ENCODE assay signal across 10 cellular contexts in genomic region chr13:33262997-33263396, GRCh38. TPM values are rescaled to one million over a fixed set of nuclear protein-coding genes. Genes with fewer than 3 reads are reported as not detected.
DNase-seq lines count a peak whose midpoint lies in the region; ATAC-seq and TF ChIP-seq lines count a peak whose summit lies in the region.
"Had no signal": no experiment of that assay in that cellular context is flagged by ENCODE, and none has a peak within 500 bp of the region (broad histone marks: within the 10 kb centered on the region; RNA-seq: fewer than 3 reads in every experiment).

No MANE protein-coding gene starts in this region.

- H4K20me1 ChIP-seq in DND-41 (ENCODE audit: insufficient read depth, low read length): no peaks in the 10 kb centered on the region

- TF ChIP-seq CTCF in DND-41 (IDR thresholded peaks at IDR 0.05; ENCODE audit: borderline replicate concordance, extremely low read depth, low read length, poor library complexity, severe bottlenecking) (peak; percentile 6), neural crest cell (conservative IDR thresholded peaks at IDR 0.05) (no peak)

- H3K4me3 Mint-ChIP-seq in neural crest cell: no peak overlapping the region

- no peak overlapping the region for H3K9ac ChIP-seq in DND-41 (ENCODE audit: low read depth, low read length)

- ATAC-seq in DND-41 (ENCODE audit: insufficient read depth, low read depth): no peak
- no peak for ATAC-seq in GM19035 (IDR thresholded peaks at IDR 0.05; ENCODE audit: unreplicated experiment)
- no peak for ATAC-seq in GM18907 (IDR thresholded peaks at IDR 0.05; ENCODE audit: unreplicated experiment)

- no peaks in the 10 kb centered on the region for H3K79me2 ChIP-seq in DND-41 (ENCODE audit: insufficient read depth, low read length)

- H3K27ac ChIP-seq in DND-41 (ENCODE audit: low read length) (no peak overlapping the region), caudate nucleus (ENCODE audit: low read depth, low read length) (peak overlapping the region; percentile 71)

- H3K9me3 ChIP-seq in DND-41 (ENCODE audit: insufficient read depth, low read length, severe bottlenecking): no peaks in the 10 kb centered on the region
- H3K9me3 ChIP-seq: colonic mucosa had no signal

- DNase-seq in DND-41 (no peak), NCI-H1092 (lab: John Stamatoyannopoulos, UW) (peak; percentile 13), caudate nucleus (lab: John Stamatoyannopoulos, UW) (peak in 5 of 61 donors; percentile 8 to 24 (median 21)), neural crest cell (ENCODE audit: low read depth, low spot score) (no peak), NCI-H526 treated with DMSO at 0.1 percent for 48 hours (lab: John Stamatoyannopoulos, UW) (no peak), NCI-H2171 treated with DMSO at 0.1 percent for 48 hours (lab: John Stamatoyannopoulos, UW) (no peak)
- DNase-seq: H7 had no signal

- H3K4me1 ChIP-seq in DND-41 (ENCODE audit: insufficient read depth, low read length): no peaks in the 10 kb centered on the region
- H3K4me1 ChIP-seq: colonic mucosa had no signal

- H3K4me1 Mint-ChIP-seq in neural crest cell: peaks cover 87% of the 10 kb centered on the region

- H3K36me3 Mint-ChIP-seq in neural crest cell (ENCODE audit: low read depth): peaks cover 2% of the 10 kb centered on the region

- no peak overlapping the region for H3K4me2 ChIP-seq in DND-41 (ENCODE audit: insufficient read depth, low read length)

- H3K27me3 ChIP-seq in DND-41 (ENCODE audit: insufficient read depth, low read length, poor library complexity): peaks cover 3% of the 10 kb centered on the region
- H3K27me3 ChIP-seq: colonic mucosa had no signal

- H3K36me3 ChIP-seq in DND-41 (ENCODE audit: insufficient read depth, low read length): no peaks in the 10 kb centered on the region
- H3K36me3 ChIP-seq: colonic mucosa had no signal

- no peaks in the 10 kb centered on the region for H3K27me3 Mint-ChIP-seq in neural crest cell (ENCODE audit: low read depth)

- H3K4me3 ChIP-seq in DND-41 (ENCODE audit: low read depth in 1 of 2, low read length in 2 of 2): no peak overlapping the region
- H3K4me3 ChIP-seq: colonic mucosa had no signal

- peak overlapping the region; percentile 67 for H3K27ac Mint-ChIP-seq in neural crest cell (ENCODE audit: unreplicated experiment)

- no peaks in the 10 kb centered on the region for H3K9me3 Mint-ChIP-seq in neural crest cell

- H2AFZ ChIP-seq in DND-41 (ENCODE audit: low read depth, low read length): no peak overlapping the region

RNA-seq across cellular contexts. Expression of gene STARD13, which starts 22.6 kb away (rescaled TPM):
- total RNA-seq in neural crest cell: 23.6 and 24.2 TPM in 2 replicates
